8 cellular contexts compared by ENCODE assay signal in genomic region chr18:56650944-56651770, GRCh38. TPM values are rescaled to one million over a fixed set of nuclear protein-coding genes. Genes with fewer than 3 reads are reported as not detected.
DNase-seq lines count a peak whose midpoint lies in the region; TF ChIP-seq lines count a peak whose summit lies in the region.

Gene WDR7 (plus strand): TSS chr18:56651359. CDS start chr18:56672516, 21,157 bp downstream.

- no peaks in the 10 kb centered on the region for H4K20me1 ChIP-seq in H9 (ENCODE audit: control insufficient read depth, insufficient read depth, insufficient read length)

- peaks cover 3% of the 10 kb centered on the region for H3K79me1 ChIP-seq in H9 (ENCODE audit: insufficient read depth, low read depth, low read length, poor library complexity, severe bottlenecking)

- no peak within 1 kb of the TSS for H2BK15ac ChIP-seq in H9 (ENCODE audit: low read depth, low read length)

- DNase-seq in ELR (ENCODE audit: low read depth) (peak; percentile 98), H9 (peak; percentile 98), MG63 (peak; percentile 98), SHP77 treated with DMSO at 0.1 percent for 48 hours (lab: John Stamatoyannopoulos, UW) (peak; percentile 96), fibroblast of the aortic adventitia (ENCODE audit: low read depth) (peak; percentile 98)
- peak; percentile 98 for DNase-seq in activated effector memory CD4-positive, alpha-beta T cell treated with anti-CD3 and anti-CD28 coated beads, Interleukin-2, amount 50 U/mL, for 16 hours

- no peak within 1 kb of the TSS for H4K5ac ChIP-seq in H9 (ENCODE audit: insufficient read length, low read depth, low read length)

- no peak within 1 kb of the TSS for H2BK120ac ChIP-seq in H9 (ENCODE audit: low read depth, low read length, poor library complexity, severe bottlenecking)

- H3K4me3 Mint-ChIP-seq in H9 (peak within 1 kb of the TSS; percentile 93 to 95), nephron (peak within 1 kb of the TSS; percentile 82 to 91 (median 88))
- peak within 1 kb of the TSS; percentile 98 for H3K4me3 Mint-ChIP-seq in stimulated activated naive CD8-positive, alpha-beta T cell treated with anti-CD3 and anti-CD28 coated beads, Interleukin-15, Interleukin-2, amounts not matched to agents 100 ng/mL and 50 ng/mL, for 24 hours

- no peak within 1 kb of the TSS for H2BK12ac ChIP-seq in H9 (ENCODE audit: insufficient read length, low read depth, low read length)

- H3K36me3 Mint-ChIP-seq in H9 (ENCODE audit: insufficient read depth in 1 of 3, low read depth in 3 of 3), result peaks cover 0 to 5% (median 0%) of the 10 kb centered on the region in 3 experiments; a peak in 3 of 7 replicates
- H3K36me3 Mint-ChIP-seq in nephron (ENCODE audit: low read depth), result peaks cover 12% of the 10 kb centered on the region
- H3K36me3 Mint-ChIP-seq in stimulated activated naive CD8-positive, alpha-beta T cell treated with anti-CD3 and anti-CD28 coated beads, Interleukin-15, Interleukin-2, amounts not matched to agents 100 ng/mL and 50 ng/mL, for 24 hours (ENCODE audit: low read depth), result peaks cover 7% of the 10 kb centered on the region

- H2AFZ ChIP-seq in H9 (ENCODE audit: low read length), result no peak within 1 kb of the TSS

- no peak within 1 kb of the TSS for H3K23ac ChIP-seq in H9 (ENCODE audit: insufficient read length, low read depth, low read length)

- H3K4me3 ChIP-seq in MG63 (peak within 1 kb of the TSS; percentile 96), fibroblast of the aortic adventitia (ENCODE audit: low read depth, low read length) (peak within 1 kb of the TSS; percentile 98)

- no peak within 1 kb of the TSS for H4K91ac ChIP-seq in H9 (ENCODE audit: insufficient read length, low read depth, low read length)

- H3K23me2 ChIP-seq in H9 (ENCODE audit: insufficient read length, low read depth, low read length, poor library complexity, severe bottlenecking), result peaks cover 6% of the 10 kb centered on the region

- no peak within 1 kb of the TSS for H3K4ac ChIP-seq in H9 (ENCODE audit: low read depth, low read length)

- H4K8ac ChIP-seq in H9 (replicated peaks; ENCODE audit: insufficient read length, low read depth, low read length), result no peak within 1 kb of the TSS

- H3K56ac ChIP-seq in H9 (ENCODE audit: insufficient read length, low read depth, low read length), result no peak within 1 kb of the TSS

- H3K27ac Mint-ChIP-seq in H9 (peak within 1 kb of the TSS; percentile 21 to 91 (median 58)), nephron (peak within 1 kb of the TSS; percentile 76 to 91 (median 83))
- peak within 1 kb of the TSS; percentile 97 for H3K27ac Mint-ChIP-seq in stimulated activated naive CD8-positive, alpha-beta T cell treated with anti-CD3 and anti-CD28 coated beads, Interleukin-15, Interleukin-2, amounts not matched to agents 100 ng/mL and 50 ng/mL, for 24 hours

- no peaks in the 10 kb centered on the region; the same call in 1 of the 2 replicates for H3K4me1 ChIP-seq in H9 (ENCODE audit: insufficient read depth, low read length)

- H3K9me3 ChIP-seq in H9 (ENCODE audit: control insufficient read depth, low read depth, low read length), result no peaks in the 10 kb centered on the region
- no peaks in the 10 kb centered on the region for H3K9me3 ChIP-seq in MG63

- no peak within 1 kb of the TSS for H2BK20ac ChIP-seq in H9 (ENCODE audit: low read depth, low read length, poor library complexity, severe bottlenecking)

- H3K27ac ChIP-seq in H9 (ENCODE audit: insufficient read length, low read depth, low read length), result no peak within 1 kb of the TSS

- no peaks in the 10 kb centered on the region for H3K36me3 ChIP-seq in MG63

- H3K4me2 ChIP-seq in H9 (ENCODE audit: insufficient read depth, insufficient read length, low read length), result peak within 1 kb of the TSS; percentile 84

- no peak within 1 kb of the TSS for H2BK5ac ChIP-seq in H9 (ENCODE audit: insufficient read length, low read length)

- TF ChIP-seq CTCF in H9 (conservative IDR thresholded peaks at IDR 0.05) (no peak), fibroblast of the aortic adventitia (IDR thresholded peaks at IDR 0.05; ENCODE audit: insufficient read depth, low read length) (no peak), nephron (IDR thresholded peaks at IDR 0.05; ENCODE audit: unreplicated experiment in 3 of 3) (no peak)

- no peak within 1 kb of the TSS for H3K14ac ChIP-seq in H9 (ENCODE audit: insufficient read depth, low read length)

- H3K9ac ChIP-seq in H9 (ENCODE audit: extremely low read depth, insufficient read length, low read length), result peak within 1 kb of the TSS; percentile 43

- H3K79me2 ChIP-seq in H9 (ENCODE audit: insufficient read depth, low read length), result peaks cover 6% of the 10 kb centered on the region; the same call in 1 of the 2 replicates

- H3T11ph ChIP-seq in H9 (ENCODE audit: low read length), result no peak within 1 kb of the TSS

- peaks cover 5 to 7% of the 10 kb centered on the region in 2 experiments; a peak in 2 of 5 replicates for H3K9me3 Mint-ChIP-seq in H9
- peaks cover 9% of the 10 kb centered on the region for H3K9me3 Mint-ChIP-seq in nephron
- H3K9me3 Mint-ChIP-seq in stimulated activated naive CD8-positive, alpha-beta T cell treated with anti-CD3 and anti-CD28 coated beads, Interleukin-15, Interleukin-2, amounts not matched to agents 100 ng/mL and 50 ng/mL, for 24 hours, result no peaks in the 10 kb centered on the region

- H3K4me1 Mint-ChIP-seq in H9 (peaks cover 13% of the 10 kb centered on the region in 2 experiments), nephron (peaks cover 19% of the 10 kb centered on the region)
- peaks cover 81% of the 10 kb centered on the region for H3K4me1 Mint-ChIP-seq in stimulated activated naive CD8-positive, alpha-beta T cell treated with anti-CD3 and anti-CD28 coated beads, Interleukin-15, Interleukin-2, amounts not matched to agents 100 ng/mL and 50 ng/mL, for 24 hours (ENCODE audit: low read depth)

- H2AK5ac ChIP-seq in H9 (ENCODE audit: insufficient read length, low read length), result no peak within 1 kb of the TSS

- no CpG with 5 or more reads among the region's 47 CpGs for WGBS in H9 (ENCODE audit: extremely low coverage, insufficient read length, low lambda C conversion rate)

- H3K27me3 ChIP-seq in H9 (ENCODE audit: insufficient read depth, low read length) (no peaks in the 10 kb centered on the region), MG63 (no peaks in the 10 kb centered on the region)

- H3K18ac ChIP-seq in H9 (ENCODE audit: insufficient read length, low read depth, low read length), result no peak within 1 kb of the TSS

- no peaks in the 10 kb centered on the region; the same call in 1 of the 2 replicates for H3K27me3 Mint-ChIP-seq in H9 (ENCODE audit: low read depth)
- no peaks in the 10 kb centered on the region for H3K27me3 Mint-ChIP-seq in nephron (ENCODE audit: low read depth)
- H3K27me3 Mint-ChIP-seq in stimulated activated naive CD8-positive, alpha-beta T cell treated with anti-CD3 and anti-CD28 coated beads, Interleukin-15, Interleukin-2, amounts not matched to agents 100 ng/mL and 50 ng/mL, for 24 hours, result no peaks in the 10 kb centered on the region

RNA-seq across cellular contexts. Expression of gene WDR7, which starts in this region (rescaled TPM):
- total RNA-seq in H9 (2021) (14.8 TPM in 2 replicates), fibroblast of the aortic adventitia (ENCODE audit: low replicate concordance) (24.0 and 26.7 TPM in 2 replicates)
- total RNA-seq in MG63 (2014; rRNA removed; shearing (Covaris generic); ENCODE audit: low replicate concordance), result 4.0 and 5.8 TPM in 2 replicates
